In genomic region chr15:98815207-98815606, GRCh38 we compare ENCODE assay signal across 1 cellular context.
TF ChIP-seq lines count a peak whose summit lies in the region.

No MANE protein-coding gene starts in this region.

TF ChIP-seq in HepG2, 621 proteins besides CTCF, POLR2A, EP300 and RAD21 (continued from another document):
- TF ChIP-seq CSRNP2 (CRISPR knock-in tag; conservative IDR thresholded peaks at IDR 0.05; ENCODE audit: low read depth), result no peak
- TF ChIP-seq MNT (IDR thresholded peaks at IDR 0.05), result no peak
- TF ChIP-seq JARID2 (CRISPR knock-in tag; IDR thresholded peaks at IDR 0.05; ENCODE audit: insufficient replicate concordance), result no peak
- TF ChIP-seq ATF3 (CRISPR knock-in tag; IDR thresholded peaks at IDR 0.05), result no peak
- TF ChIP-seq ARID3A (IDR thresholded peaks at IDR 0.05; ENCODE audit: low read depth, low read length), result no peak
- TF ChIP-seq SOX13 (IDR thresholded peaks at IDR 0.05), result no peak
- peak in 1 of 2 experiments; percentile 47; a peak in 1 of 4 replicates for TF ChIP-seq SOX13 (CRISPR knock-in tag; conservative IDR thresholded peaks at IDR 0.05 in 1 of 2, IDR thresholded peaks at IDR 0.05 in 1 of 2)
TF ChIP-seq in HepG2: peak in this region for 1.
